1 cellular context compared by ENCODE assay signal in the genomic region with DNA sequence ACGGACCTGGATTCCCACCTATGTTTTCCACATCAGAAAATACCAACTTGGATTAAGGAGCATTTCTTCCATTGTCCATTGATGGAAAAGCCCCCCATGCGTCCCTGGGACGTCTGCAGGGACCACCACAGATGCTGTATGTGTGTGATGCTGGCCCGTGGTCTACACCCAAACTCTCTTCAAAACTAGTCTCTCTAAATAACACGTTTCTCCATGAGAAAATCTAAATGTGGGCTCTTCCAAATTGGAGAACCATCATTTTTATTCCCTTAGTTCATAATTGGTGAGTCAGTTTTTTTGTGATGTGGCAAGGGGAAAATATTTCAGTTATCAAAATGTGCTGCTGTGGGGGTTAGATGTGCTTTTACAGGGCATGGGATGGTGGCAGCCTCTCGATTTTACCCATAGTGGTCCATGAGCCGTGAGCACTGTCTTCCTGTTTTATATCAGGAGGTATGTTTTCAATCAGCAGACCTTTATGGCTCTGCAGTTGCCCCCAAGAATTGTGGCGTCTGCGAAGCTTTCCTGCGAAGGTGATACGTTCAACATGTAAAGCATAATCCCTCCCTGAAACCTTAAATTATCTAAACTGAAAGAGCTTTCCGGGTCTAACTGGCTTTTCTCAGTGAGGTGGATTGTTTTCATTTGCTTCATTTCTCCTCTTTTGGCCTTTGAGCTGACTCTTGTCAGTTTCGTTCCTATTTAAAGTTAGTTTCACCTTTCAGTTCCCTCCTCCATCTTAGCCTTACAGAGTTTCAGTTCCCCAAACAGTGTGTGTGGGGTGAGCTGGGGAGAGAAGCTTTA.
TF ChIP-seq lines count a peak whose summit lies in the region.

No MANE protein-coding gene starts in this region.

TF ChIP-seq in IMR-90, 13 proteins besides CTCF, POLR2A, EP300 and RAD21 (continued from another document):
- TF ChIP-seq, protein P1, sequence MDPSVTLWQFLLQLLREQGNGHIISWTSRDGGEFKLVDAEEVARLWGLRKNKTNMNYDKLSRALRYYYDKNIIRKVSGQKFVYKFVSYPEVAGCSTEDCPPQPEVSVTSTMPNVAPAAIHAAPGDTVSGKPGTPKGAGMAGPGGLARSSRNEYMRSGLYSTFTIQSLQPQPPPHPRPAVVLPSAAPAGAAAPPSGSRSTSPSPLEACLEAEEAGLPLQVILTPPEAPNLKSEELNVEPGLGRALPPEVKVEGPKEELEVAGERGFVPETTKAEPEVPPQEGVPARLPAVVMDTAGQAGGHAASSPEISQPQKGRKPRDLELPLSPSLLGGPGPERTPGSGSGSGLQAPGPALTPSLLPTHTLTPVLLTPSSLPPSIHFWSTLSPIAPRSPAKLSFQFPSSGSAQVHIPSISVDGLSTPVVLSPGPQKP (IDR thresholded peaks at IDR 0.05; ENCODE audit: borderline replicate concordance, low read depth, low read length) = no peak
- no peak for TF ChIP-seq RFX5 (IDR thresholded peaks at IDR 0.05; ENCODE audit: low read depth, low read length)
- no peak for TF ChIP-seq MAZ (IDR thresholded peaks at IDR 0.05; ENCODE audit: borderline replicate concordance, low read depth, low read length)
TF ChIP-seq in IMR-90: peak in this region for 0.
